Comparison of ENCODE assay signal across 11 cellular contexts in the genomic region with DNA sequence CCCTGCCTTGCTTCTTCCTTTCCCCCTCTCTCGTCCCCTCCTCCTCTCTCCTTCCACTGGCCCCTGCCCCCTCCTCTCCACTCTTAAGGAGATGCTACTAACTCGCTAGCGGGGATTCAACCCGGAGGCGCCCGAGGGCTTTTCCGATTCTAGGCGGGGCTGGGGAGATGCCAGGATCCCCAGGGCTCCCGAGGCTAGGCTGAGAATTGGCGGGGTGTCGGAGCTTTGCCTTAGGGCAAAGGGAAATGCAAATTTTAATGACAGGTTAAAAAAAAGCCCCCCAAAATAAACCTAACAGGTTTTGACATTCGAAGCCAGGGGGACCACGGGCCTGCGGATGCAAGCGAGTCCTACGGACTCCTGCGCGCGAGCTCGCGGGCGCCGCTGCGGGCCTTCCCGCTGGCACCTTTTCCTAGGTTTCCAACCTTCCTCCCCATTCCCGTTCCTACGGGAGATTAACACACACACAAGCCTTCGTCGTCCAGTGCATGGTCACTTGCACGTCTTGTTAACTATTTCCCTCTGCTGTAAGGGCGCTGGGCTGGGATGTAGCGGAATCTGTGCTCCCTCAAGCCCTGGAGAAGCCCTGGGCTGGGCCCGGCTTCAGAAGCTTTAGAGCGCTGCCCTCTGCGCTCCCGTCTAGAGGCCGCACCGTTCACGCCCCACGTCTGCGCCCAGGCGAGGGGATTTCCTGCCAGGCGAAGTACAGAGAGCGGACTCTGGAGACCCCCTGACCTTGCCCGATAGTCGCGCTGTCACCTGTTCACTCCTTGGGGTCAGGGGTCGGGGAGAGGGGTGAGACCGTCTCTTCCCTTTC. TPM values are rescaled to one million over a fixed set of nuclear protein-coding genes. Genes with fewer than 3 reads are reported as not detected.
DNase-seq lines count a peak whose midpoint lies in the region; ATAC-seq and TF ChIP-seq lines count a peak whose summit lies in the region.
"Had no signal": no experiment of that assay in that cellular context is flagged by ENCODE, and none has a peak within 500 bp of the region (broad histone marks: within the 10 kb centered on the region; RNA-seq: fewer than 3 reads in every experiment).

No MANE protein-coding gene starts in this region.

- no peak for TF ChIP-seq POLR2A in suprapubic skin (IDR thresholded peaks at IDR 0.05)

- intact Hi-C loops in left ventricle myocardium superior (cut with micrococcal nuclease): no loop called here

- H3K4me1 ChIP-seq in cardiac muscle cell (ENCODE audit: low read depth): peaks cover 11% of the 10 kb centered on the region
- H3K4me1 ChIP-seq in iPS-18a (ENCODE audit: control insufficient read depth, low read depth, low read length): peaks cover 15% of the 10 kb centered on the region
- peaks cover 32% of the 10 kb centered on the region for H3K4me1 ChIP-seq in suprapubic skin

- DNase-seq in cardiac muscle cell (ENCODE audit: low read depth in 1 of 2, low spot score in 1 of 2) (no peak), left ventricle myocardium superior (no peak), NCI-H69 (lab: John Stamatoyannopoulos, UW) (peak; percentile 73), suprapubic skin (ENCODE audit: low spot score in 2 of 2) (no peak), OCI-M1 (lab: John Stamatoyannopoulos, UW) (no peak)
- DNase-seq: small intestine, SW 1271 had no signal

- H3K36me3 ChIP-seq in cardiac muscle cell: no peaks in the 10 kb centered on the region
- H3K36me3 ChIP-seq in iPS-18a (ENCODE audit: control insufficient read depth, low read depth, low read length): no peaks in the 10 kb centered on the region
- no peaks in the 10 kb centered on the region for H3K36me3 ChIP-seq in suprapubic skin
- H3K36me3 ChIP-seq: ascending aorta had no signal

- H3K9me3 ChIP-seq in cardiac muscle cell (ENCODE audit: low read depth) (no peaks in the 10 kb centered on the region), iPS-18a (ENCODE audit: control insufficient read depth, low read depth, low read length) (no peaks in the 10 kb centered on the region), suprapubic skin (no peaks in the 10 kb centered on the region)
- H3K9me3 ChIP-seq: ascending aorta had no signal

- H3K4me3 ChIP-seq in cardiac muscle cell (peak overlapping the region; percentile 29), iPS-18a (ENCODE audit: low read length) (peak overlapping the region; percentile 41), suprapubic skin (peak overlapping the region; percentile 49)

- TF ChIP-seq CTCF in cardiac muscle cell (IDR thresholded peaks at IDR 0.05; ENCODE audit: low read depth, low read length): no peak
- TF ChIP-seq CTCF in suprapubic skin (IDR thresholded peaks at IDR 0.05): no peak

- WGBS in suprapubic skin: 6% methylated on average over 34 of the region's 49 CpGs

- no peak for TF ChIP-seq EP300 in suprapubic skin (IDR thresholded peaks at IDR 0.05)

- H3K27me3 ChIP-seq in cardiac muscle cell: peaks cover 100% of the 10 kb centered on the region
- peaks cover 100% of the 10 kb centered on the region for H3K27me3 ChIP-seq in iPS-18a (ENCODE audit: control insufficient read depth, insufficient read depth, low read length)
- peaks cover 100% of the 10 kb centered on the region for H3K27me3 ChIP-seq in suprapubic skin

- no peak overlapping the region for H3K27ac ChIP-seq in cardiac muscle cell
- no peak overlapping the region for H3K27ac ChIP-seq in iPS-18a (ENCODE audit: low read length)
- no peak overlapping the region for H3K27ac ChIP-seq in suprapubic skin
- H3K27ac ChIP-seq: ascending aorta had no signal

- H3K9ac ChIP-seq in iPS-18a (ENCODE audit: low read length): no peak overlapping the region

- ATAC-seq in left ventricle myocardium superior: no peak
- no peak for ATAC-seq in HG03354 (IDR thresholded peaks at IDR 0.05; ENCODE audit: poor library complexity, severe bottlenecking, unreplicated experiment)
- ATAC-seq in GM19035 (IDR thresholded peaks at IDR 0.05; ENCODE audit: unreplicated experiment): no peak

RNA-seq across cellular contexts. Expression of a gene that starts 0.7 kb away (rescaled TPM):
- total RNA-seq in cardiac muscle cell (0.15 and 0.18 TPM in 2 replicates), left ventricle myocardium superior (0.07 TPM), suprapubic skin (1 to 10 TPM in 1 of 4 donors, under 1 TPM in 2, not detected in 1; 0.21 to 1.1 (median 0.34) TPM)
- not detected in 2 replicates for polyA plus RNA-seq in cardiac muscle cell
- total RNA-seq: ascending aorta had no signal
- polyA plus RNA-seq: small intestine had no signal
